ENCODE assay signal across 8 cellular contexts in genomic region chr1:53172751-53173498, GRCh38.
A peak's percentile ranks its signal among the peaks of the same experiment; 100 is the strongest.
DNase-seq lines count a peak whose midpoint lies in the region; ATAC-seq and TF ChIP-seq lines count a peak whose summit lies in the region.

No MANE protein-coding gene starts in this region.

- peak; percentile 33 for DNase-seq in AG09309 (ENCODE audit: low read depth)
- peak; percentile 59 for DNase-seq in GM20000 (ENCODE audit: low spot score)
- peak; percentile 65 to 86 for DNase-seq in foreskin fibroblast
- no peak for DNase-seq in head of caudate nucleus

- intact Hi-C loops in head of caudate nucleus (cut with DNase I), result no loop called here

- peak; percentile 56 for TF ChIP-seq CTCF in AG09309 (IDR thresholded peaks at IDR 0.05; ENCODE audit: control insufficient read depth, insufficient read depth, low read depth, low read length, missing control alignments)
- TF ChIP-seq CTCF in GM20000 (IDR thresholded peaks at IDR 0.05; ENCODE audit: extremely low read depth, missing control alignments), result no peak
- no peak for TF ChIP-seq CTCF in OCI-LY3 (IDR thresholded peaks at IDR 0.05; ENCODE audit: low read depth, low read length)
- peak; percentile 26 for TF ChIP-seq CTCF in foreskin fibroblast (IDR thresholded peaks at IDR 0.05; ENCODE audit: low read depth, low read length)

- H3K9ac ChIP-seq in OCI-LY3 (ENCODE audit: low read length), result no peak overlapping the region

- peaks cover 23% of the 10 kb centered on the region for H3K4me1 ChIP-seq in OCI-LY3 (ENCODE audit: low read length)

- H3K4me3 ChIP-seq in AG09309 (ENCODE audit: control insufficient read depth, low read depth, low read length) (no peak overlapping the region), OCI-LY3 (ENCODE audit: low read length) (peak overlapping the region; percentile 43), foreskin fibroblast (ENCODE audit: low read depth in 1 of 2, low read length in 2 of 2) (no peak overlapping the region)

- H2AFZ ChIP-seq in OCI-LY3 (ENCODE audit: low read depth, low read length), result peak overlapping the region; percentile 31; the same call in 1 of the 2 replicates

- ATAC-seq in GM19023 (IDR thresholded peaks at IDR 0.05; ENCODE audit: unreplicated experiment) (no peak), HG03135 (IDR thresholded peaks at IDR 0.05; ENCODE audit: unreplicated experiment) (no peak), HG03095 (IDR thresholded peaks at IDR 0.05; ENCODE audit: unreplicated experiment) (no peak)

- no peaks in the 10 kb centered on the region for H4K20me1 ChIP-seq in OCI-LY3 (ENCODE audit: insufficient read depth, low read length)

- no peaks in the 10 kb centered on the region for H3K27me3 ChIP-seq in OCI-LY3 (ENCODE audit: low read depth, low read length)

- H3K27ac ChIP-seq in OCI-LY3 (ENCODE audit: low read length), result no peak overlapping the region

- H3K9me3 ChIP-seq in OCI-LY3 (ENCODE audit: insufficient read depth, low read length), result no peaks in the 10 kb centered on the region

- no peaks in the 10 kb centered on the region for H3K36me3 ChIP-seq in OCI-LY3 (replicated peaks; ENCODE audit: low read depth, low read length)

- no peaks in the 10 kb centered on the region for H3K79me2 ChIP-seq in OCI-LY3 (ENCODE audit: low read length)

- H3K4me2 ChIP-seq in OCI-LY3 (ENCODE audit: low read length), result peak overlapping the region; percentile 52

Comparison
In these comparisons a context has a peak if more than half of its experiments do, and no peak if none do; other contexts are left out.
1. DNase-seq: peak in AG09309 (single experiment), GM20000 (single experiment) and foreskin fibroblast (2 of 2); none in head of caudate nucleus (0 of 42).
2. CTCF ChIP-seq: peak in AG09309 (single experiment) and foreskin fibroblast (single experiment); none in GM20000 (single experiment) and OCI-LY3 (single experiment).